ENCODE assay signal across 9 cellular contexts in the genomic region with DNA sequence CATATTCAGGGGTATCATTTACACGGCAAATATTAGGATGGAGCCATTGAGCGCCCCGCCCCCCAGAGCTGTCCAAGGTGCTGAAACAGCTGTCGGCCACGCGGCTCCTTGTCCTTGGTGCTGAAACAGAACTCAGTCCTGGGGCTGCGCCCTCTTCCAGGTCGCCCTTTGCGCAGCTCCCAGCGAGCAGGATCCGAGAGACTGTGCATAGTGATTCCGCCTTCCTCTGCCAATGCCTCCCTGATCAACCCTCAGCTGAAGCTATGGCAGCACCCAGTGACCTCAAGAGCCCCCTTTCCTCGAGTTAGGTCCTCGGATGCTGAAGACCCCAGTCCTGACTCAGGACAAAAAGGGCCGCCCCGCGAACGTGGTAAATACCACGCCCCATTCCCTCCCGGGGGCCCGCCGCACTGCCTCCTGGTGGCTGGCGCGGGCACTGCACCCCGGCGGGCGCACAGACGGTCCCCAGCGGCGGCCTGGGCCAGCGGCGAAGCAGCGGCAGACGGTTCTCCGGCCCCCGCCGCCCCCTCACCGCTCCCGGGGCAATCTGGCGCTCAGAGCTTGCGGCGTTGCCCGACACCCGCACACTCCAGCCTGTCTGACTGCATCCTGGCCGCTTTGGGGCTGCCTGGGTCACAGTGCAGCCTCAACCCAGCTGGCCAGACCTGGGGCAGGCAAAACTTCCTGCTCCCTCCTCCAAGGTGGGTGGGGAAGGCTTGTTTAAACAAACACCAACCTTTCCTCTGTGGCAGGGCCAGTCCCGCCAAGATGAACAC. TPM values are rescaled to one million over a fixed set of nuclear protein-coding genes. Genes with fewer than 3 reads are reported as not detected.
DNase-seq lines count a peak whose midpoint lies in the region; ATAC-seq, FAIRE-seq and TF ChIP-seq lines count a peak whose summit lies in the region.
"Had no signal": no experiment of that assay in that cellular context is flagged by ENCODE, and none has a peak within 500 bp of the region (broad histone marks: within the 10 kb centered on the region; RNA-seq: fewer than 3 reads in every experiment).

No MANE protein-coding gene starts in this region.

- H3K9me3 ChIP-seq in endothelial cell of umbilical vein (replicated peaks; ENCODE audit: control insufficient read depth, insufficient read depth, low read length) (no peaks in the 10 kb centered on the region), mesodermal cell (ENCODE audit: control insufficient read depth, low read length) (no peaks in the 10 kb centered on the region)
- H3K9me3 ChIP-seq: ascending aorta had no signal

- CTCF ChIA-PET in endothelial cell of umbilical vein (lab: Charles Lee): interaction anchor here (0.7 to 2.6 kb wide), 11 partner anchors 9 to 166 kb away, joined by 3 to 11 read pairs (median 4); no protein-coding TSS in a partner anchor

- TF ChIP-seq POLR2A in endothelial cell of umbilical vein (IDR thresholded peaks at IDR 0.05; ENCODE audit: low read depth, low read length): no peak

- dilution Hi-C loops in endothelial cell of umbilical vein (cut with MboI; ENCODE audit: extremely low pct_ligation_motif_present, low sequenced_read_pairs): no loop called here

- peaks cover 0 to 3% of the 10 kb centered on the region in 2 experiments for H3K27me3 ChIP-seq in endothelial cell of umbilical vein (ENCODE audit: control insufficient read depth in 2 of 2, insufficient read depth in 2 of 2, low read length in 2 of 2)

- H3K79me2 ChIP-seq in endothelial cell of umbilical vein (ENCODE audit: control insufficient read depth, insufficient read depth, low read length): no peaks in the 10 kb centered on the region

- ATAC-seq in HG02588 (IDR thresholded peaks at IDR 0.05; ENCODE audit: unreplicated experiment): no peak

- no peak overlapping the region for H3K4me2 ChIP-seq in endothelial cell of umbilical vein (ENCODE audit: insufficient read depth, low read length)

- 1 to 2% methylated on average over 39 to 43 of the region's 46 CpGs for WGBS in mesodermal cell (ENCODE audit: insufficient coverage in 2 of 2), 2 experiments

- DNase-seq in GM12865 (ENCODE audit: low read depth) (peak; percentile 77), NCI-H69 (lab: John Stamatoyannopoulos, UW) (peak; percentile 77), endothelial cell of umbilical vein (ENCODE audit: low read depth, low spot score) (peak; percentile 69), NCI-H748 (lab: John Stamatoyannopoulos, UW; ENCODE audit: unreplicated experiment) (no peak)
- DNase-seq in activated CD8-positive, alpha-beta memory T cell treated with anti-CD3 and anti-CD28 coated beads for 4 hours (ENCODE audit: low read depth in 2 of 2): peak; percentile 11 to 44
- DNase-seq in stimulated activated CD8-positive, alpha-beta memory T cell treated with anti-CD3 and anti-CD28 coated beads, Interleukin-4, amount 100 ng/mL, for 1 hour (ENCODE audit: low read depth in 2 of 2, low spot score in 1 of 2): peak; percentile 23 to 56

- H3K4me3 ChIP-seq in GM12865 (ENCODE audit: low read depth, low read length) (no peak overlapping the region), endothelial cell of umbilical vein (replicated peaks in 1 of 3; ENCODE audit: insufficient read depth in 1 of 3, low read depth in 1 of 3, low read length in 3 of 3) (no peak overlapping the region), mesodermal cell (ENCODE audit: extremely low read depth, insufficient read depth, low read length, poor library complexity, severe bottlenecking) (peak overlapping the region; percentile 14)
- H3K4me3 ChIP-seq: ascending aorta had no signal

- intact Hi-C loops in endothelial cell of umbilical vein (cut with micrococcal nuclease): loop anchor here (5.0 kb wide), 1 partner anchor 60 kb away; no protein-coding TSS in a partner anchor

- POLR2A ChIA-PET in endothelial cell of umbilical vein (lab: Charles Lee): no interaction called here

- no peaks in the 10 kb centered on the region for H3K36me3 ChIP-seq in endothelial cell of umbilical vein (ENCODE audit: control insufficient read depth in 2 of 2, extremely low read depth in 1 of 2, insufficient read depth in 2 of 2, low read length in 2 of 2)
- H3K36me3 ChIP-seq in mesodermal cell (ENCODE audit: control insufficient read depth, insufficient read depth, low read length): no peaks in the 10 kb centered on the region
- H3K36me3 ChIP-seq: ascending aorta had no signal

- no peak overlapping the region for H2AFZ ChIP-seq in endothelial cell of umbilical vein (ENCODE audit: low read depth, low read length)

- H3K4me1 ChIP-seq in endothelial cell of umbilical vein (ENCODE audit: control insufficient read depth, extremely low read depth, insufficient read depth, low read length) (no peaks in the 10 kb centered on the region), mesodermal cell (ENCODE audit: control insufficient read depth, insufficient read depth, low read length, poor library complexity, severe bottlenecking) (peaks cover 4% of the 10 kb centered on the region)
- H3K4me1 ChIP-seq: ascending aorta had no signal

- H3K27ac ChIP-seq in endothelial cell of umbilical vein (ENCODE audit: insufficient read depth, low read depth, low read length): no peak overlapping the region
- no peak overlapping the region for H3K27ac ChIP-seq in mesodermal cell (ENCODE audit: low read depth, low read length, severe bottlenecking)
- H3K27ac ChIP-seq: ascending aorta had no signal

- BruUV-seq in endothelial cell of umbilical vein (replicated peaks; lab: Mats Ljungman, UMichigan): no TSS peak

- FAIRE-seq in endothelial cell of umbilical vein (lab: Jason Lieb, UNC): peak; percentile 89

- H3K9ac ChIP-seq in endothelial cell of umbilical vein (replicated peaks; ENCODE audit: extremely low read depth, insufficient read depth, low read length): no peak overlapping the region

- TF ChIP-seq CTCF in GM12865 (IDR thresholded peaks at IDR 0.05; ENCODE audit: insufficient read depth, low read depth, low read length, missing control alignments): peak; percentile 30
- TF ChIP-seq CTCF in endothelial cell of umbilical vein (IDR thresholded peaks at IDR 0.05; ENCODE audit: extremely low read depth in 1 of 2, insufficient read depth in 1 of 2, low read depth in 1 of 2, low read length in 2 of 2): peak; percentile 50 to 74

- no peaks in the 10 kb centered on the region for H3K9me1 ChIP-seq in endothelial cell of umbilical vein (replicated peaks; ENCODE audit: control insufficient read depth, extremely low read depth, insufficient read depth, low read length)

- H4K20me1 ChIP-seq in endothelial cell of umbilical vein (replicated peaks; ENCODE audit: control insufficient read depth, extremely low read depth, insufficient read depth, low read length): no peaks in the 10 kb centered on the region

TF ChIP-seq in endothelial cell of umbilical vein, 7 proteins besides CTCF, POLR2A, EP300 and RAD21:
- TF ChIP-seq FOS (IDR thresholded peaks at IDR 0.05; ENCODE audit: borderline replicate concordance, insufficient read depth, low read length) (no peak), MYC (IDR thresholded peaks at IDR 0.05; ENCODE audit: low read depth, low read length) (peak; percentile 71), POLR2AphosphoS5 (IDR thresholded peaks at IDR 0.05; ENCODE audit: insufficient read depth, low read depth, low read length) (peak; percentile 63), EZH2 (IDR thresholded peaks at IDR 0.05; ENCODE audit: borderline replicate concordance, low read depth, low read length, severe bottlenecking) (peak; percentile 45), JUN (IDR thresholded peaks at IDR 0.05; ENCODE audit: borderline replicate concordance, insufficient read depth, insufficient read length, low read depth) (no peak)
- TF ChIP-seq, protein P1, sequence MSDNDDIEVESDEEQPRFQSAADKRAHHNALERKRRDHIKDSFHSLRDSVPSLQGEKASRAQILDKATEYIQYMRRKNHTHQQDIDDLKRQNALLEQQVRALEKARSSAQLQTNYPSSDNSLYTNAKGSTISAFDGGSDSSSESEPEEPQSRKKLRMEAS (IDR thresholded peaks at IDR 0.05; ENCODE audit: insufficient read depth, insufficient read length): peak; percentile 98
TF ChIP-seq in endothelial cell of umbilical vein: peak in this region for 4.

RNA-seq across cellular contexts. Expression of a gene that starts 13.4 kb away (rescaled TPM):
- total RNA-seq in endothelial cell of umbilical vein: 0.55 and 0.78 TPM in 2 replicates
- polyA plus RNA-seq in endothelial cell of umbilical vein: 0.08 and 0.13 TPM in 2 replicates
- polyA plus RNA-seq in endothelial cell of umbilical vein (2011; cell fraction: cytosol; rRNA removed): 0.12 and 0.20 TPM in 2 replicates
- polyA plus RNA-seq in endothelial cell of umbilical vein (2011; cell fraction: nucleus; rRNA removed): 0.11 and 0.21 TPM in 2 replicates
- polyA plus RNA-seq in endothelial cell of umbilical vein (2012): 0.12 and 0.26 TPM in 2 replicates
- polyA minus RNA-seq in endothelial cell of umbilical vein: 0.13 and 0.36 TPM in 2 replicates
- polyA minus RNA-seq in endothelial cell of umbilical vein (2011; cell fraction: cytosol; rRNA and poly(A)+ RNA removed): 1.8 TPM
- 0.10 and 0.24 TPM in 2 replicates for polyA minus RNA-seq in endothelial cell of umbilical vein (2011; cell fraction: nucleus; rRNA and poly(A)+ RNA removed)
- polyA plus RNA-seq in mesodermal cell (2013, experiment 1 of 2): 2.1 TPM
- polyA plus RNA-seq in mesodermal cell (2013, experiment 2 of 2): 1.4 TPM

RNA-seq across cellular contexts. Expression of a gene that starts 58.9 kb away (rescaled TPM):
- not detected in 2 replicates for total RNA-seq in endothelial cell of umbilical vein
- polyA plus RNA-seq in endothelial cell of umbilical vein: not detected in 2 replicates
- not detected in 2 replicates for polyA plus RNA-seq in endothelial cell of umbilical vein (2011; cell fraction: cytosol; rRNA removed)
- polyA plus RNA-seq in endothelial cell of umbilical vein (2011; cell fraction: nucleus; rRNA removed): not detected in 2 replicates
- not detected in 2 replicates for polyA plus RNA-seq in endothelial cell of umbilical vein (2012)
- not detected in 2 replicates for polyA minus RNA-seq in endothelial cell of umbilical vein
- not detected for polyA minus RNA-seq in endothelial cell of umbilical vein (2011; cell fraction: cytosol; rRNA and poly(A)+ RNA removed)
- polyA minus RNA-seq in endothelial cell of umbilical vein (2011; cell fraction: nucleus; rRNA and poly(A)+ RNA removed): not detected in 2 replicates
- polyA plus RNA-seq in mesodermal cell (2013, experiment 1 of 2): 0.81 TPM
- polyA plus RNA-seq in mesodermal cell (2013, experiment 2 of 2): 0.66 TPM
